1 cellular context compared by ENCODE assay signal in the genomic region with DNA sequence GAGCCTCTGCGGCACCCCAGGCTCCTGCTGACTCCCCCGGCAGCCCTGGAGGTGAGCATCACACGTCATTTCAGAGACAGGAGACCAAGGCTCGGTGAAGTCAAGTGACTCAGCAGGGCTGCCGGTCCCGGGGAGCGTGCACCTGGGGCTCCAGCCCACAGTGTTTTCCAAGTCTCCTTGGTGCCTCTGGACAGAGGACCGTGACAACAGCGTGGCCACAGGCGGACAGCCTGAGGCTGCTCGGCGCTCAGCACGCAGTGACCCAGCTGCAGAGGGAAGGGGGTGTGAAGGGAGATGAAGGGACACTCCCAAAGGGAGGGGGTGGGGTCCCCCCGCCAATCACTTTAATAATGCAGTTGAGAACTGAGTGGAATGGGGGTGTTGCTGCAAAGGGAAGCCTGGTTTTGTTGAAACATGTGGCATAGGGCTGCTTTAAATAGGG.
TF ChIP-seq lines count a peak whose summit lies in the region.

No MANE protein-coding gene starts in this region.

TF ChIP-seq in IMR-90, 13 proteins besides CTCF, POLR2A, EP300 and RAD21:
- TF ChIP-seq, protein P1, sequence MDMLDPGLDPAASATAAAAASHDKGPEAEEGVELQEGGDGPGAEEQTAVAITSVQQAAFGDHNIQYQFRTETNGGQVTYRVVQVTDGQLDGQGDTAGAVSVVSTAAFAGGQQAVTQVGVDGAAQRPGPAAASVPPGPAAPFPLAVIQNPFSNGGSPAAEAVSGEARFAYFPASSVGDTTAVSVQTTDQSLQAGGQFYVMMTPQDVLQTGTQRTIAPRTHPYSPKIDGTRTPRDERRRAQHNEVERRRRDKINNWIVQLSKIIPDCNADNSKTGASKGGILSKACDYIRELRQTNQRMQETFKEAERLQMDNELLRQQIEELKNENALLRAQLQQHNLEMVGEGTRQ (IDR thresholded peaks at IDR 0.05; ENCODE audit: low read depth, low read length), result no peak
- no peak for TF ChIP-seq CHD1 (IDR thresholded peaks at IDR 0.05; ENCODE audit: low read depth, low read length)
- no peak for TF ChIP-seq SMC3 (IDR thresholded peaks at IDR 0.05; ENCODE audit: low read depth, low read length)
- TF ChIP-seq RCOR1 (IDR thresholded peaks at IDR 0.05; ENCODE audit: insufficient replicate concordance, low read length), result no peak
- TF ChIP-seq NFE2L2 (IDR thresholded peaks at IDR 0.05; ENCODE audit: low read depth, low read length), result no peak
- TF ChIP-seq, protein P2, sequence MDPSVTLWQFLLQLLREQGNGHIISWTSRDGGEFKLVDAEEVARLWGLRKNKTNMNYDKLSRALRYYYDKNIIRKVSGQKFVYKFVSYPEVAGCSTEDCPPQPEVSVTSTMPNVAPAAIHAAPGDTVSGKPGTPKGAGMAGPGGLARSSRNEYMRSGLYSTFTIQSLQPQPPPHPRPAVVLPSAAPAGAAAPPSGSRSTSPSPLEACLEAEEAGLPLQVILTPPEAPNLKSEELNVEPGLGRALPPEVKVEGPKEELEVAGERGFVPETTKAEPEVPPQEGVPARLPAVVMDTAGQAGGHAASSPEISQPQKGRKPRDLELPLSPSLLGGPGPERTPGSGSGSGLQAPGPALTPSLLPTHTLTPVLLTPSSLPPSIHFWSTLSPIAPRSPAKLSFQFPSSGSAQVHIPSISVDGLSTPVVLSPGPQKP (IDR thresholded peaks at IDR 0.05; ENCODE audit: borderline replicate concordance, low read depth, low read length), result no peak
